1 cellular context compared by ENCODE assay signal in genomic region chr1:205488074-205488723, GRCh38.
A peak's percentile ranks its signal among the peaks of the same experiment; 100 is the strongest.
TF ChIP-seq lines count a peak whose summit lies in the region.

No MANE protein-coding gene starts in this region.

TF ChIP-seq in K562, 482 proteins besides CTCF, POLR2A, EP300 and RAD21 (continued from another document):
- TF ChIP-seq ZBTB33 (CRISPR knock-in tag; IDR thresholded peaks at IDR 0.05) (no peak), ZNF707 (CRISPR knock-in tag; conservative IDR thresholded peaks at IDR 0.05) (no peak), ADNP (tag; IDR thresholded peaks at IDR 0.05) (no peak), CBFA2T2 (conservative IDR thresholded peaks at IDR 0.05) (no peak), CHCHD3 (CRISPR knock-in tag; IDR thresholded peaks at IDR 0.05) (no peak), ARID2 (IDR thresholded peaks at IDR 0.05) (peak; percentile 69), ATF4 (CRISPR knock-in tag; IDR thresholded peaks at IDR 0.05) (no peak), ZNF431 (CRISPR knock-in tag; IDR thresholded peaks at IDR 0.05) (no peak), SRSF3 (IDR thresholded peaks at IDR 0.05; ENCODE audit: insufficient read depth, low read length) (no peak), XRCC5 (IDR thresholded peaks at IDR 0.05; ENCODE audit: low read depth, low read length) (0 out of 2 replicates have a peak, but pooled peaks have one; percentile 49), EHMT2 (IDR thresholded peaks at IDR 0.05) (peak; percentile 87), PTRF (tag; IDR thresholded peaks at IDR 0.05) (no peak), PBX2 (CRISPR knock-in tag; IDR thresholded peaks at IDR 0.05; ENCODE audit: low read depth) (no peak), PBX2 (tag; conservative IDR thresholded peaks at IDR 0.05; ENCODE audit: low read depth) (no peak), PTBP1 (IDR thresholded peaks at IDR 0.05; ENCODE audit: low read depth, low read length) (no peak), PHF21A (IDR thresholded peaks at IDR 0.05; ENCODE audit: borderline replicate concordance, low read depth) (no peak), BRD4 (IDR thresholded peaks at IDR 0.05) (no peak), PRMT5 (CRISPR knock-in tag; IDR thresholded peaks at IDR 0.05) (no peak), MAFF (IDR thresholded peaks at IDR 0.05; ENCODE audit: low read length) (no peak), NEUROD1 (IDR thresholded peaks at IDR 0.05; ENCODE audit: borderline replicate concordance, low read depth, low read length, partially characterized antibody) (no peak), DACH1 (IDR thresholded peaks at IDR 0.05; ENCODE audit: partially characterized antibody) (no peak), ZEB2 (IDR thresholded peaks at IDR 0.05) (no peak), HDAC1 (IDR thresholded peaks at IDR 0.05) (no peak), TEAD4 (IDR thresholded peaks at IDR 0.05; ENCODE audit: low read length) (no peak), TEAD4 (CRISPR knock-in tag; IDR thresholded peaks at IDR 0.05; ENCODE audit: borderline replicate concordance) (no peak), NBN (IDR thresholded peaks at IDR 0.05; ENCODE audit: low read depth) (no peak), KLF6 (CRISPR knock-in tag; IDR thresholded peaks at IDR 0.05; ENCODE audit: borderline replicate concordance) (no peak), ZC3H8 (IDR thresholded peaks at IDR 0.05) (no peak), ZNF764 (CRISPR knock-in tag; IDR thresholded peaks at IDR 0.05; ENCODE audit: low read depth) (no peak), MAZ (CRISPR knock-in tag; conservative IDR thresholded peaks at IDR 0.05 in 1 of 2, IDR thresholded peaks at IDR 0.05 in 1 of 2) (0 out of 4 replicates have a peak, but pooled peaks of 1 of the 2 experiments have one; percentile 35), NFIX (CRISPR knock-in tag; IDR thresholded peaks at IDR 0.05; ENCODE audit: low read depth) (no peak)
- TF ChIP-seq, protein P1, sequence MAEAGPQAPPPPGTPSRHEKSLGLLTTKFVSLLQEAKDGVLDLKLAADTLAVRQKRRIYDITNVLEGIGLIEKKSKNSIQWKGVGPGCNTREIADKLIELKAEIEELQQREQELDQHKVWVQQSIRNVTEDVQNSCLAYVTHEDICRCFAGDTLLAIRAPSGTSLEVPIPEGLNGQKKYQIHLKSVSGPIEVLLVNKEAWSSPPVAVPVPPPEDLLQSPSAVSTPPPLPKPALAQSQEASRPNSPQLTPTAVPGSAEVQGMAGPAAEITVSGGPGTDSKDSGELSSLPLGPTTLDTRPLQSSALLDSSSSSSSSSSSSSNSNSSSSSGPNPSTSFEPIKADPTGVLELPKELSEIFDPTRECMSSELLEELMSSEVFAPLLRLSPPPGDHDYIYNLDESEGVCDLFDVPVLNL (CRISPR knock-in tag; IDR thresholded peaks at IDR 0.05; ENCODE audit: low read depth): no peak
- TF ChIP-seq, protein P2, sequence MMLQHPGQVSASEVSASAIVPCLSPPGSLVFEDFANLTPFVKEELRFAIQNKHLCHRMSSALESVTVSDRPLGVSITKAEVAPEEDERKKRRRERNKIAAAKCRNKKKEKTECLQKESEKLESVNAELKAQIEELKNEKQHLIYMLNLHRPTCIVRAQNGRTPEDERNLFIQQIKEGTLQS (IDR thresholded peaks at IDR 0.05): peak; percentile 67
- TF ChIP-seq, protein P2 (CRISPR knock-in tag; conservative IDR thresholded peaks at IDR 0.05): no peak
- TF ChIP-seq, protein P3, sequence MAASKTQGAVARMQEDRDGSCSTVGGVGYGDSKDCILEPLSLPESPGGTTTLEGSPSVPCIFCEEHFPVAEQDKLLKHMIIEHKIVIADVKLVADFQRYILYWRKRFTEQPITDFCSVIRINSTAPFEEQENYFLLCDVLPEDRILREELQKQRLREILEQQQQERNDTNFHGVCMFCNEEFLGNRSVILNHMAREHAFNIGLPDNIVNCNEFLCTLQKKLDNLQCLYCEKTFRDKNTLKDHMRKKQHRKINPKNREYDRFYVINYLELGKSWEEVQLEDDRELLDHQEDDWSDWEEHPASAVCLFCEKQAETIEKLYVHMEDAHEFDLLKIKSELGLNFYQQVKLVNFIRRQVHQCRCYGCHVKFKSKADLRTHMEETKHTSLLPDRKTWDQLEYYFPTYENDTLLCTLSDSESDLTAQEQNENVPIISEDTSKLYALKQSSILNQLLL (CRISPR knock-in tag; IDR thresholded peaks at IDR 0.05; ENCODE audit: borderline replicate concordance): no peak
- TF ChIP-seq, protein P4, sequence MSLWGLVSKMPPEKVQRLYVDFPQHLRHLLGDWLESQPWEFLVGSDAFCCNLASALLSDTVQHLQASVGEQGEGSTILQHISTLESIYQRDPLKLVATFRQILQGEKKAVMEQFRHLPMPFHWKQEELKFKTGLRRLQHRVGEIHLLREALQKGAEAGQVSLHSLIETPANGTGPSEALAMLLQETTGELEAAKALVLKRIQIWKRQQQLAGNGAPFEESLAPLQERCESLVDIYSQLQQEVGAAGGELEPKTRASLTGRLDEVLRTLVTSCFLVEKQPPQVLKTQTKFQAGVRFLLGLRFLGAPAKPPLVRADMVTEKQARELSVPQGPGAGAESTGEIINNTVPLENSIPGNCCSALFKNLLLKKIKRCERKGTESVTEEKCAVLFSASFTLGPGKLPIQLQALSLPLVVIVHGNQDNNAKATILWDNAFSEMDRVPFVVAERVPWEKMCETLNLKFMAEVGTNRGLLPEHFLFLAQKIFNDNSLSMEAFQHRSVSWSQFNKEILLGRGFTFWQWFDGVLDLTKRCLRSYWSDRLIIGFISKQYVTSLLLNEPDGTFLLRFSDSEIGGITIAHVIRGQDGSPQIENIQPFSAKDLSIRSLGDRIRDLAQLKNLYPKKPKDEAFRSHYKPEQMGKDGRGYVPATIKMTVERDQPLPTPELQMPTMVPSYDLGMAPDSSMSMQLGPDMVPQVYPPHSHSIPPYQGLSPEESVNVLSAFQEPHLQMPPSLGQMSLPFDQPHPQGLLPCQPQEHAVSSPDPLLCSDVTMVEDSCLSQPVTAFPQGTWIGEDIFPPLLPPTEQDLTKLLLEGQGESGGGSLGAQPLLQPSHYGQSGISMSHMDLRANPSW (CRISPR knock-in tag; IDR thresholded peaks at IDR 0.05): no peak
TF ChIP-seq in K562: peak in this region for 18.
